In genomic region chr1:23910553-23911246, GRCh38 we compare ENCODE assay signal across 16 cellular contexts. TPM values are rescaled to one million over a fixed set of nuclear protein-coding genes. Genes with fewer than 3 reads are reported as not detected.
A peak's percentile ranks its signal among the peaks of the same experiment; 100 is the strongest.
DNase-seq lines count a peak whose midpoint lies in the region; ATAC-seq and TF ChIP-seq lines count a peak whose summit lies in the region.
"Had no signal": no experiment of that assay in that cellular context is flagged by ENCODE, and none has a peak within 500 bp of the region (broad histone marks: within the 10 kb centered on the region; RNA-seq: fewer than 3 reads in every experiment).

No MANE protein-coding gene starts in this region.

- H3K36me3 ChIP-seq in Peyer's patch, result no peaks in the 10 kb centered on the region
- no peaks in the 10 kb centered on the region for H3K36me3 ChIP-seq in naive thymus-derived CD4-positive, alpha-beta T cell (ENCODE audit: control insufficient read depth in 2 of 3, insufficient read depth in 3 of 3, low read length in 3 of 3)
- H3K36me3 ChIP-seq: upper lobe of right lung had no signal

- H3K9me3 ChIP-seq in Peyer's patch, result no peaks in the 10 kb centered on the region
- no peaks in the 10 kb centered on the region for H3K9me3 ChIP-seq in naive thymus-derived CD4-positive, alpha-beta T cell (ENCODE audit: control insufficient read depth in 2 of 3, low read length in 3 of 3)
- H3K9me3 ChIP-seq: upper lobe of right lung had no signal

- no peak for DNase-seq in T-helper 1 cell
- DNase-seq in Peyer's patch, result peak in 2 of 3 donors; percentile 63 to 66
- DNase-seq in naive thymus-derived CD4-positive, alpha-beta T cell, result no peak
- no peak for DNase-seq in NCI-H226
- DNase-seq: activated CD4-positive, alpha-beta T cell treated with anti-CD3 and anti-CD28 coated beads for 1 hour; NCI-H146; upper lobe of right lung had no signal

- TF ChIP-seq CTCF in Peyer's patch (IDR thresholded peaks at IDR 0.05), result no peak

- peaks cover 5% of the 10 kb centered on the region for H3K27me3 Mint-ChIP-seq in T-helper 1 cell treated with Interleukin-12 subunit alpha and Interleukin-12 subunit beta and Interleukin-4 antibody, amounts not matched to agents 30 μg/mL and 1 μg/mL, for 36 hours (ENCODE audit: low read depth)
- H3K27me3 Mint-ChIP-seq in naive thymus-derived CD4-positive, alpha-beta T cell, result peaks cover 0 to 9% (median 0%) of the 10 kb centered on the region in 5 donors

- H3K27ac Mint-ChIP-seq in T-helper 1 cell treated with Interleukin-12 subunit alpha and Interleukin-12 subunit beta and Interleukin-4 antibody, amounts not matched to agents 30 μg/mL and 1 μg/mL, for 36 hours, result peak overlapping the region; percentile 60
- peak overlapping the region in 6 of 9 donors; percentile 9 to 76 (median 56) for H3K27ac Mint-ChIP-seq in naive thymus-derived CD4-positive, alpha-beta T cell

- H3K27ac ChIP-seq in Peyer's patch, result peak overlapping the region in 2 of 4 donors; percentile 71 to 83
- no peak overlapping the region for H3K27ac ChIP-seq in naive thymus-derived CD4-positive, alpha-beta T cell (ENCODE audit: low read depth, low read length)
- H3K27ac ChIP-seq: upper lobe of right lung had no signal

- POLR2A ChIA-PET in naive thymus-derived CD4-positive, alpha-beta T cell (lab: Charles Lee), result interaction anchor here (0.7 kb wide), 1 partner anchor 86 kb away, joined by 3 read pairs; no protein-coding TSS in a partner anchor

- H3K4me1 Mint-ChIP-seq in T-helper 1 cell treated with Interleukin-12 subunit alpha and Interleukin-12 subunit beta and Interleukin-4 antibody, amounts not matched to agents 30 μg/mL and 1 μg/mL, for 36 hours (ENCODE audit: low read depth), result peaks cover 39% of the 10 kb centered on the region
- peaks cover 31 to 64% (median 51%) of the 10 kb centered on the region in 7 donors for H3K4me1 Mint-ChIP-seq in naive thymus-derived CD4-positive, alpha-beta T cell

- no peaks in the 10 kb centered on the region for H3K9me3 Mint-ChIP-seq in T-helper 1 cell treated with Interleukin-12 subunit alpha and Interleukin-12 subunit beta and Interleukin-4 antibody, amounts not matched to agents 30 μg/mL and 1 μg/mL, for 36 hours
- H3K9me3 Mint-ChIP-seq in naive thymus-derived CD4-positive, alpha-beta T cell, result no peaks in the 10 kb centered on the region

- CTCF ChIA-PET in naive thymus-derived CD4-positive, alpha-beta T cell (lab: Charles Lee), result interaction anchor here (0.6 to 1.8 kb wide), 4 partner anchors 10 to 187 kb away, joined by 3 to 4 read pairs (median 4); no protein-coding TSS in a partner anchor

- peak overlapping the region; percentile 54 for H3K4me3 Mint-ChIP-seq in T-helper 1 cell treated with Interleukin-12 subunit alpha and Interleukin-12 subunit beta and Interleukin-4 antibody, amounts not matched to agents 30 μg/mL and 1 μg/mL, for 36 hours
- peak overlapping the region; percentile 6 to 71 (median 49) for H3K4me3 Mint-ChIP-seq in naive thymus-derived CD4-positive, alpha-beta T cell

- H3K4me1 ChIP-seq in Peyer's patch, result peaks cover 0 to 18% (median 3%) of the 10 kb centered on the region in 4 donors
- peaks cover 26 to 31% of the 10 kb centered on the region in 2 donors for H3K4me1 ChIP-seq in naive thymus-derived CD4-positive, alpha-beta T cell (ENCODE audit: control insufficient read depth in 2 of 2, insufficient read depth in 2 of 2, low read length in 2 of 2)
- H3K4me1 ChIP-seq: upper lobe of right lung had no signal

- ATAC-seq in GM21423 (IDR thresholded peaks at IDR 0.05; ENCODE audit: unreplicated experiment), result peak; percentile 17
- ATAC-seq in naive thymus-derived CD4-positive, alpha-beta T cell, result no peak
- ATAC-seq in GM18873 (IDR thresholded peaks at IDR 0.05; ENCODE audit: low FRiP score, unreplicated experiment), result no peak
- ATAC-seq in HG03457 (IDR thresholded peaks at IDR 0.05; ENCODE audit: unreplicated experiment), result no peak
- ATAC-seq: upper lobe of right lung had no signal

- no peaks in the 10 kb centered on the region for H3K36me3 Mint-ChIP-seq in T-helper 1 cell treated with Interleukin-12 subunit alpha and Interleukin-12 subunit beta and Interleukin-4 antibody, amounts not matched to agents 30 μg/mL and 1 μg/mL, for 36 hours (ENCODE audit: low read depth)
- H3K36me3 Mint-ChIP-seq in naive thymus-derived CD4-positive, alpha-beta T cell, result peaks cover 0 to 1% (median 0%) of the 10 kb centered on the region in 5 donors

- TF ChIP-seq POLR2A in Peyer's patch (IDR thresholded peaks at IDR 0.05), result no peak

- H3K27me3 ChIP-seq in Peyer's patch, result no peaks in the 10 kb centered on the region
- no peaks in the 10 kb centered on the region for H3K27me3 ChIP-seq in naive thymus-derived CD4-positive, alpha-beta T cell (ENCODE audit: control insufficient read depth in 2 of 2, insufficient read depth in 2 of 2, low read length in 2 of 2)
- H3K27me3 ChIP-seq: upper lobe of right lung had no signal

- intact Hi-C loops in naive thymus-derived CD4-positive, alpha-beta T cell (cut with micrococcal nuclease), result no loop called here

- peak overlapping the region in 1 of 4 donors; percentile 30 for H3K4me3 ChIP-seq in Peyer's patch
- H3K4me3 ChIP-seq in naive thymus-derived CD4-positive, alpha-beta T cell (ENCODE audit: low read length), result no peak overlapping the region
- H3K4me3 ChIP-seq: lung, upper lobe of right lung had no signal

RNA-seq across cellular contexts. Expression of gene CNR2, which starts 2.5 kb away (rescaled TPM):
- 10 to 100 TPM in 1 of 4 donors, under 1 TPM in 2, not detected in 1; 0.54 to 13.2 (median 0.66) TPM for total RNA-seq in Peyer's patch
- 1 to 10 TPM in 1 of 5 experiments, under 1 TPM in 4; 0.05 to 2.8 (median 0.24) TPM for total RNA-seq in naive thymus-derived CD4-positive, alpha-beta T cell
- polyA plus RNA-seq in naive thymus-derived CD4-positive, alpha-beta T cell, result under 1 TPM in 1 of 2 donors, not detected in 1; 0.17 TPM
- total RNA-seq: cerebellum, epithelial cell of proximal tubule, HT-29, osteoblast had no signal

RNA-seq across cellular contexts. Expression of gene FUCA1, which starts 42.6 kb away (rescaled TPM):
- total RNA-seq in Peyer's patch, result 100 to 1,000 TPM in 2 of 4 donors, 10 to 100 TPM in 2; 47.9 to 182 (median 107) TPM
- 10 to 100 TPM in 3 of 5 experiments, 1 to 10 TPM in 2; 4.9 to 62.7 (median 16.3) TPM for total RNA-seq in naive thymus-derived CD4-positive, alpha-beta T cell
- 10 to 100 TPM; 11.5 to 18.2 TPM for polyA plus RNA-seq in naive thymus-derived CD4-positive, alpha-beta T cell

RNA-seq across cellular contexts. Expression of gene PNRC2, which starts 48.9 kb away (rescaled TPM):
- 100 to 1,000 TPM in 2 of 4 donors, 10 to 100 TPM in 2; 77.9 to 157 (median 104) TPM for total RNA-seq in Peyer's patch
- total RNA-seq in naive thymus-derived CD4-positive, alpha-beta T cell, result 100 to 1,000 TPM; 139 to 180 (median 161) TPM
- 100 to 1,000 TPM; 142 to 151 TPM for polyA plus RNA-seq in naive thymus-derived CD4-positive, alpha-beta T cell

Comparison
In these comparisons a context has a peak if more than half of its experiments do, and no peak if none do; other contexts are left out.
1. DNase-seq: peak in Peyer's patch (2 of 3); none in T-helper 1 cell (0 of 5), naive thymus-derived CD4-positive, alpha-beta T cell (0 of 9) and NCI-H226 (single experiment).